23 cellular contexts compared by ENCODE assay signal in the genomic region with DNA sequence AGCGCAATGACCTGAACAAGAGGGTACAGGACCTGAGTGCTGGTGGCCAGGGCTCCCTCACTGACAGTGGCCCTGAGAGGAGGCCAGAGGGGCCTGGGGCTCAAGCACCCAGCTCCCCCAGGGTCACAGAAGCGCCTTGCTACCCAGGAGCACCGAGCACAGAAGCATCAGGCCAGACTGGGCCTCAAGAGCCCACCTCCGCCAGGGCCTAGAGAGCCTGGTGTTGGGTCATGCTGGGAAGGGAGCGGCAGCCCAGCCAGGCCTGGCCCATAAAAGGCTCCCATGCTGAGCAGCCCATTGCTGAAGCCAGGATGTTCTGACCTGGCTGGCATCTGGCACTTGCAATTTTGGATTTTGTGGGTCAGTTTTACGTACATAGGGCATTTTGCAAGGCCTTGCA. TPM values are rescaled to one million over a fixed set of nuclear protein-coding genes. Genes with fewer than 3 reads are reported as not detected.
"Had no signal": no experiment of that assay in that cellular context is flagged by ENCODE, and none has a peak within 500 bp of the region (broad histone marks: within the 10 kb centered on the region; RNA-seq: fewer than 3 reads in every experiment).

No MANE protein-coding gene starts in this region.

- H3K27ac ChIP-seq: ascending aorta, coronary artery, left ventricle myocardium inferior, tibial nerve had no signal

- H3K27me3 ChIP-seq: ascending aorta, tibial nerve had no signal

- H3K27ac Mint-ChIP-seq: activated naive CD4-positive, alpha-beta T cell treated with anti-CD3 and anti-CD28 coated beads for 36 hours; activated T-helper 2 cell treated with anti-CD3 and anti-CD28 coated beads, Interferon-gamma antibody, Interleukin-2, Interleukin-4, amounts not matched to agents 10 μg/mL and 5 μg/mL and 100 μg/mL, durations not matched to agents 14 hours and 24 hours and 36 hours; nephron had no signal

- ATAC-seq: stimulated activated naive CD8-positive, alpha-beta T cell treated with anti-CD3 and anti-CD28 coated beads, Interleukin-15, Interleukin-2, amounts not matched to agents 100 U/mL and 50 U/mL, for 24 hours had no signal

- FAIRE-seq: endometrium, frontal cortex, urothelium cell line had no signal

- DNase-seq: activated CD4-positive, alpha-beta T cell treated with anti-CD3 and anti-CD28 coated beads for 48 hours; activated CD4-positive, CD25-positive, alpha-beta regulatory T cell; activated naive CD4-positive, alpha-beta T cell treated with anti-CD3 and anti-CD28 coated beads for 36 hours; head of caudate nucleus; kidney glomerular epithelial cell; left ventricle myocardium inferior; mammary epithelial cell; midbrain; retina; stimulated activated CD4-positive, alpha-beta T cell treated with anti-CD3 and anti-CD28 coated beads, Interleukin-2, amount 100 ng/mL, for 24 hours; stimulated activated naive CD8-positive, alpha-beta T cell treated with anti-CD3 and anti-CD28 coated beads, Interleukin-15, Interleukin-2, amounts not matched to agents 100 U/mL and 50 U/mL, for 24 hours; T-helper 1 cell; T1000 had no signal

- H3K4me3 Mint-ChIP-seq: activated naive CD4-positive, alpha-beta T cell treated with anti-CD3 and anti-CD28 coated beads for 36 hours; central memory CD8-positive, alpha-beta T cell; nephron had no signal

- H3K4me3 ChIP-seq: ascending aorta, coronary artery, left ventricle myocardium inferior, tibial nerve had no signal

- H3K9me3 Mint-ChIP-seq: activated naive CD4-positive, alpha-beta T cell treated with anti-CD3 and anti-CD28 coated beads for 36 hours; activated T-helper 2 cell treated with anti-CD3 and anti-CD28 coated beads, Interferon-gamma antibody, Interleukin-2, Interleukin-4, amounts not matched to agents 10 μg/mL and 5 μg/mL and 100 μg/mL, durations not matched to agents 14 hours and 24 hours and 36 hours; central memory CD8-positive, alpha-beta T cell; nephron had no signal

- H3K9me3 ChIP-seq: ascending aorta, left ventricle myocardium inferior, tibial nerve had no signal

- H3K27me3 Mint-ChIP-seq: central memory CD8-positive, alpha-beta T cell had no signal

RNA-seq across cellular contexts. Expression of gene IQCC, which starts 10.5 kb away (rescaled TPM):
- total RNA-seq: ascending aorta had no signal

RNA-seq across cellular contexts. Expression of gene DCDC2B, which starts 13.9 kb away (rescaled TPM):
- total RNA-seq: activated naive CD4-positive, alpha-beta T cell treated with anti-CD3 and anti-CD28 coated beads for 36 hours; activated T-helper 2 cell treated with anti-CD3 and anti-CD28 coated beads, Interferon-gamma antibody, Interleukin-2, Interleukin-4, amounts not matched to agents 10 μg/mL and 5 μg/mL and 100 μg/mL, durations not matched to agents 14 hours and 24 hours and 36 hours; ascending aorta; frontal cortex; left ventricle myocardium inferior; mammary epithelial cell; tibial nerve had no signal
- polyA plus RNA-seq: adipose tissue, mammary epithelial cell had no signal
